ENCODE assay signal across 8 cellular contexts in genomic region chr12:94305293-94305957, GRCh38.
A peak's percentile ranks its signal among the peaks of the same experiment; 100 is the strongest.
DNase-seq lines count a peak whose midpoint lies in the region; ATAC-seq and TF ChIP-seq lines count a peak whose summit lies in the region.

No MANE protein-coding gene starts in this region.

- no peaks in the 10 kb centered on the region for H3K9me3 ChIP-seq in testis

- no peaks in the 10 kb centered on the region for H3K9me3 Mint-ChIP-seq in activated naive CD8-positive, alpha-beta T cell (ENCODE audit: low read depth)
- no peaks in the 10 kb centered on the region for H3K9me3 Mint-ChIP-seq in type B pancreatic cell

- H3K36me3 Mint-ChIP-seq in activated naive CD8-positive, alpha-beta T cell, result peaks cover 49% of the 10 kb centered on the region
- peaks cover 15% of the 10 kb centered on the region for H3K36me3 Mint-ChIP-seq in type B pancreatic cell

- H3K27me3 Mint-ChIP-seq in activated naive CD8-positive, alpha-beta T cell, result no peaks in the 10 kb centered on the region
- H3K27me3 Mint-ChIP-seq in type B pancreatic cell, result no peaks in the 10 kb centered on the region

- no peaks in the 10 kb centered on the region for H3K27me3 ChIP-seq in testis

- peak; percentile 28 to 45 for DNase-seq in stimulated activated CD8-positive, alpha-beta memory T cell treated with anti-CD3 and anti-CD28 coated beads, Interleukin-15, amount 100 ng/mL, for 48 hours (ENCODE audit: low read depth in 2 of 2)
- DNase-seq in testis (no peak), SK-N-DZ (ENCODE audit: low spot score) (no peak), type B pancreatic cell (ENCODE audit: extremely low spot score, unreplicated experiment) (no peak)

- no peaks in the 10 kb centered on the region for H3K4me1 ChIP-seq in testis

- 68 to 75% methylated on average over 7 of the region's 7 CpGs for WGBS in testis, 2 donors

- intact Hi-C loops in testis (cut with DNase I; ENCODE audit: low total_unique reads), result no loop called here

- TF ChIP-seq POLR2A in testis (IDR thresholded peaks at IDR 0.05), result no peak

- no peaks in the 10 kb centered on the region for H3K36me3 ChIP-seq in testis (ENCODE audit: low read depth, missing control alignments)

- peaks cover 15% of the 10 kb centered on the region for H3K4me1 Mint-ChIP-seq in activated naive CD8-positive, alpha-beta T cell (ENCODE audit: low read depth)
- H3K4me1 Mint-ChIP-seq in type B pancreatic cell (ENCODE audit: unreplicated experiment), result no peaks in the 10 kb centered on the region

- peak overlapping the region; percentile 42 for H3K27ac Mint-ChIP-seq in activated naive CD8-positive, alpha-beta T cell
- no peak overlapping the region for H3K27ac Mint-ChIP-seq in type B pancreatic cell

- ATAC-seq in GM19372 (IDR thresholded peaks at IDR 0.05; ENCODE audit: low read depth, unreplicated experiment) (peak; percentile 57), HG03460 (IDR thresholded peaks at IDR 0.05; ENCODE audit: unreplicated experiment) (peak; percentile 49), HG02884 (IDR thresholded peaks at IDR 0.05; ENCODE audit: unreplicated experiment) (no peak)

- H3K27ac ChIP-seq in testis, result no peak overlapping the region

- no peak overlapping the region for H3K4me3 ChIP-seq in testis

- TF ChIP-seq CTCF in testis (IDR thresholded peaks at IDR 0.05) (no peak), type B pancreatic cell (conservative IDR thresholded peaks at IDR 0.05) (no peak)

- H3K4me3 Mint-ChIP-seq in activated naive CD8-positive, alpha-beta T cell, result no peak overlapping the region
- no peak overlapping the region for H3K4me3 Mint-ChIP-seq in type B pancreatic cell

Comparison
In these comparisons a context has a peak if more than half of its experiments do, and no peak if none do; other contexts are left out.
1. DNase-seq: peak in stimulated activated CD8-positive, alpha-beta memory T cell treated with anti-CD3 and anti-CD28 coated beads, Interleukin-15, amount 100 ng/mL, for 48 hours (2 of 2); none in testis (single experiment), SK-N-DZ (single experiment) and type B pancreatic cell (single experiment).